31 cellular contexts compared by ENCODE assay signal in the genomic region with DNA sequence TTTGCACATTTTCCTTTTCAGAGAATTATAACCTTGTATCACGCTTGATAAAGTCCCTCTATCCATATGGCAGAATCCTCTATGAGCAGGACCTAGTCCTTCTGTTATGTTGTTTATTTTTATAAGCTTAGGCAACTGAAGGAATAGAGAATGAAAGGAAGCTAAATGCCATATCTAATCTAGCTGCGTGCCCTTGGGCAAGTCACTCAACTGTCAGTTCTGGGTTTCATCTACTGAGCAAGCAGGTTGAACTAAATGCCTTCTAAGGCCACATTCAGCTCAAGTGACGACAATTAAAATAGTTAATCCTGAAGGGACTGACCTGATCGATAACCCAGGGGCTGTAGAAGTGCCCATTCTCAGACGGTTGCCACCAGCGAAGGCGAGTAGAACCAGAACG.
"Had no signal": no experiment of that assay in that cellular context is flagged by ENCODE, and none has a peak within 500 bp of the region (broad histone marks: within the 10 kb centered on the region; RNA-seq: fewer than 3 reads in every experiment).

No MANE protein-coding gene starts in this region.

- H3K27ac ChIP-seq: adrenal gland, RWPE1, VCaP had no signal

- DNase-seq: activated B cell treated with CpG ODN at 0.5 μM for 24 hours; activated CD4-positive, alpha-beta memory T cell treated with anti-CD3 and anti-CD28 coated beads for 36 hours; activated CD4-positive, alpha-beta T cell treated with anti-CD3 and anti-CD28 coated beads for 4 hours; activated CD4-positive, alpha-beta T cell treated with anti-CD3 and anti-CD28 coated beads, Interleukin-2, amount 50 U/mL, for 1 hour; activated CD4-positive, CD25-positive, alpha-beta regulatory T cell treated with anti-CD3 and anti-CD28 coated beads, Interleukin-2, amount 50 U/mL, for 72 hours; activated CD8-positive, alpha-beta memory T cell treated with anti-CD3 and anti-CD28 coated beads, Interleukin-2, amount 50 U/mL, for 4 hours; activated gamma-delta T cell treated with Interleukin-2 at 50 U/mL for 16 hours; activated naive CD4-positive, alpha-beta T cell treated with anti-CD3 and anti-CD28 coated beads for 36 hours; activated T-cell treated with anti-CD3 and anti-CD28 coated beads for 4 hours; activated T-cell treated with anti-CD3 and anti-CD28 coated beads, Interleukin-2, amount 50 U/mL, for 4 hours; adrenal gland; MM.1S; NCI-H1092; NCI-H1436 treated with DMSO at 0.1 percent for 48 hours; NCI-H1694 treated with DMSO at 0.1 percent for 48 hours; NCI-H2029; NCI-H510A; NCI-H526; NCI-H748 treated with DMSO at 0.1 percent for 48 hours; NK-92 treated with Interleukin-12 subunit alpha and Interleukin-12 subunit beta, amount 100 ng/mL, for 24 hours; PC-3; SW 1271; T-helper 1 cell; T-helper 2 cell; T-helper 9 cell had no signal

- H3K4me3 ChIP-seq: adrenal gland had no signal

- ATAC-seq: activated naive CD4-positive, alpha-beta T cell treated with anti-CD3 and anti-CD28 coated beads, Interleukin-2, amount 50 U/mL, for 72 hours; activated T-cell treated with anti-CD3 and anti-CD28 coated beads, Interleukin-2, amount 50 U/mL, for 4 hours; PC-3; Right ventricle myocardium inferior had no signal

- FAIRE-seq: bronchial epithelial cell, RCC 7860 had no signal

- H3K27me3 ChIP-seq: adrenal gland had no signal

- H3K4me1 ChIP-seq: adrenal gland had no signal

- H3K9me3 ChIP-seq: adrenal gland had no signal
